1 cellular context compared by ENCODE assay signal in genomic region chr11:283405-284080, GRCh38.
TF ChIP-seq lines count a peak whose summit lies in the region.

No MANE protein-coding gene starts in this region.

TF ChIP-seq in H1, 55 proteins besides CTCF, POLR2A, EP300 and RAD21:
- TF ChIP-seq BACH1 (IDR thresholded peaks at IDR 0.05; ENCODE audit: low read length) = no peak
TF ChIP-seq in H1: peak in this region for 0.
